ENCODE assay signal across 19 cellular contexts in genomic region chr5:40648150-40648549, GRCh38. TPM values are rescaled to one million over a fixed set of nuclear protein-coding genes. Genes with fewer than 3 reads are reported as not detected.
DNase-seq lines count a peak whose midpoint lies in the region; ATAC-seq and TF ChIP-seq lines count a peak whose summit lies in the region.
"Had no signal": no experiment of that assay in that cellular context is flagged by ENCODE, and none has a peak within 500 bp of the region (broad histone marks: within the 10 kb centered on the region; RNA-seq: fewer than 3 reads in every experiment).

No MANE protein-coding gene starts in this region.

- POLR2A ChIA-PET in activated CD8-positive, alpha-beta T cell treated with anti-CD3 and anti-CD28 coated beads, Interleukin-2, amount 10 ng/mL, durations not matched to agents 7 days and 5 days (lab: Charles Lee): interaction anchor here (0.8 kb wide), 1 partner anchor 159 kb away, joined by 3 read pairs; no protein-coding TSS in a partner anchor
- POLR2A ChIA-PET in activated CD8-positive, alpha-beta T cell treated with anti-CD3 and anti-CD28 coated beads for 36 hours (lab: Charles Lee): no interaction called here
- POLR2A ChIA-PET in HEK293 (lab: Yijun Ruan, JAX): no interaction called here
- POLR2A ChIA-PET in T-cell (lab: Charles Lee): interaction anchor here in 1 of 2 donors (1.1 kb wide), 1 partner anchor 25 kb away, joined by 3 read pairs; no protein-coding TSS in a partner anchor

- no peak overlapping the region for H3K4me3 Mint-ChIP-seq in activated CD8-positive, alpha-beta T cell treated with anti-CD3 and anti-CD28 coated beads, Interleukin-2, amount 10 ng/mL, durations not matched to agents 7 days and 5 days
- no peak overlapping the region for H3K4me3 Mint-ChIP-seq in activated CD8-positive, alpha-beta T cell treated with anti-CD3 and anti-CD28 coated beads for 36 hours
- H3K4me3 Mint-ChIP-seq in T-cell: no peak overlapping the region
- H3K4me3 Mint-ChIP-seq: CD4-positive, alpha-beta memory T cell; IgD-negative memory B cell had no signal

- CTCF ChIA-PET in activated CD8-positive, alpha-beta T cell treated with anti-CD3 and anti-CD28 coated beads, Interleukin-2, amount 10 ng/mL, durations not matched to agents 7 days and 5 days (lab: Charles Lee): interaction anchor here (0.9 kb wide), 1 partner anchor 9 kb away, joined by 3 read pairs; no protein-coding TSS in a partner anchor
- CTCF ChIA-PET in activated CD8-positive, alpha-beta T cell treated with anti-CD3 and anti-CD28 coated beads for 36 hours (lab: Charles Lee): no interaction called here
- CTCF ChIA-PET in HEK293 (lab: Yijun Ruan, JAX): interaction anchor here (0.5 kb wide), 1 partner anchor 699 kb away, joined by 3 read pairs; no protein-coding TSS in a partner anchor
- CTCF ChIA-PET in T-cell (lab: Charles Lee): interaction anchor here in 1 of 2 donors (1.0 kb wide), 1 partner anchor 38 kb away, joined by 3 read pairs; no protein-coding TSS in a partner anchor

- no peak for ATAC-seq in activated CD8-positive, alpha-beta T cell treated with anti-CD3 and anti-CD28 coated beads, Interleukin-2, amount 10 ng/mL, durations not matched to agents 7 days and 5 days
- ATAC-seq in activated CD8-positive, alpha-beta T cell treated with anti-CD3 and anti-CD28 coated beads for 36 hours: no peak
- ATAC-seq in T-cell (replicated peaks in 1 of 4) (no peak), HG03095 (IDR thresholded peaks at IDR 0.05; ENCODE audit: unreplicated experiment) (no peak)
- ATAC-seq: HCT116 had no signal

- H3K9me3 ChIP-seq in HEK293 (ENCODE audit: control insufficient read depth, insufficient read depth, low read depth, low read length) (no peaks in the 10 kb centered on the region), neutrophil (no peaks in the 10 kb centered on the region), suprapubic skin (no peaks in the 10 kb centered on the region)

- H3K4me3 ChIP-seq in HEK293 (ENCODE audit: low read depth, low read length): no peak overlapping the region
- no peak overlapping the region for H3K4me3 ChIP-seq in neutrophil (ENCODE audit: low read depth in 1 of 2, low read length in 1 of 2)
- no peak overlapping the region for H3K4me3 ChIP-seq in suprapubic skin
- H3K4me3 ChIP-seq: BLaER1, GM23248 had no signal

- peaks cover 4% of the 10 kb centered on the region; the same call in 1 of the 2 replicates for H3K4me1 ChIP-seq in HEK293 (ENCODE audit: control insufficient read depth, insufficient read depth, low read length)
- H3K4me1 ChIP-seq in neutrophil (ENCODE audit: control insufficient read depth in 1 of 2, insufficient read depth in 1 of 2, low read depth in 1 of 2, low read length in 1 of 2): peaks cover 5 to 16% of the 10 kb centered on the region in 2 experiments
- peaks cover 5% of the 10 kb centered on the region for H3K4me1 ChIP-seq in suprapubic skin

- peaks cover 43% of the 10 kb centered on the region for H3K36me3 Mint-ChIP-seq in activated CD8-positive, alpha-beta T cell treated with anti-CD3 and anti-CD28 coated beads, Interleukin-2, amount 10 ng/mL, durations not matched to agents 7 days and 5 days (ENCODE audit: low read depth)
- peaks cover 4% of the 10 kb centered on the region for H3K36me3 Mint-ChIP-seq in activated CD8-positive, alpha-beta T cell treated with anti-CD3 and anti-CD28 coated beads for 36 hours (ENCODE audit: low read depth)
- H3K36me3 Mint-ChIP-seq in T-cell: peaks cover 12% of the 10 kb centered on the region
- H3K36me3 Mint-ChIP-seq: IgD-negative memory B cell had no signal

- no peak for DNase-seq in activated CD8-positive, alpha-beta T cell treated with anti-CD3 and anti-CD28 coated beads, Interleukin-2, amount 10 ng/mL, durations not matched to agents 7 days and 5 days
- no peak for DNase-seq in activated CD8-positive, alpha-beta T cell treated with anti-CD3 and anti-CD28 coated beads for 36 hours
- DNase-seq in T-cell (no peak), suprapubic skin (ENCODE audit: low spot score in 2 of 2) (no peak)
- no peak for DNase-seq in NK-92 treated with Interleukin-12 subunit alpha and Interleukin-12 subunit beta, amount 100 ng/mL, for 24 hours (lab: John Stamatoyannopoulos, UW)
- DNase-seq: CD4-positive, alpha-beta memory T cell; COR-L47; DMS153; DMS79 treated with DMSO at 0.1 percent for 48 hours; GDM1; GM23248; KG1 had no signal

- H3K27ac Mint-ChIP-seq in activated CD8-positive, alpha-beta T cell treated with anti-CD3 and anti-CD28 coated beads, Interleukin-2, amount 10 ng/mL, durations not matched to agents 7 days and 5 days: peak overlapping the region; percentile 18
- H3K27ac Mint-ChIP-seq in activated CD8-positive, alpha-beta T cell treated with anti-CD3 and anti-CD28 coated beads for 36 hours: no peak overlapping the region
- H3K27ac Mint-ChIP-seq in T-cell: peak overlapping the region; percentile 47 to 50
- H3K27ac Mint-ChIP-seq: IgD-negative memory B cell had no signal

- H3K27me3 Mint-ChIP-seq in activated CD8-positive, alpha-beta T cell treated with anti-CD3 and anti-CD28 coated beads, Interleukin-2, amount 10 ng/mL, durations not matched to agents 7 days and 5 days (ENCODE audit: low read depth): no peaks in the 10 kb centered on the region
- H3K27me3 Mint-ChIP-seq in activated CD8-positive, alpha-beta T cell treated with anti-CD3 and anti-CD28 coated beads for 36 hours: no peaks in the 10 kb centered on the region
- no peaks in the 10 kb centered on the region for H3K27me3 Mint-ChIP-seq in T-cell
- H3K27me3 Mint-ChIP-seq: CD4-positive, alpha-beta memory T cell; IgD-negative memory B cell had no signal

- no peaks in the 10 kb centered on the region for H3K36me3 ChIP-seq in HEK293 (ENCODE audit: control insufficient read depth in 2 of 2, insufficient read depth in 1 of 2, low read length in 2 of 2)
- no peaks in the 10 kb centered on the region for H3K36me3 ChIP-seq in neutrophil
- no peaks in the 10 kb centered on the region for H3K36me3 ChIP-seq in suprapubic skin
- H3K36me3 ChIP-seq: BLaER1 had no signal

- no peak for TF ChIP-seq CTCF in activated CD8-positive, alpha-beta T cell treated with anti-CD3 and anti-CD28 coated beads for 36 hours (IDR thresholded peaks at IDR 0.05)
- TF ChIP-seq CTCF in HEK293 (tag by site-specific recombination; IDR thresholded peaks at IDR 0.05): no peak
- TF ChIP-seq CTCF in neutrophil (IDR thresholded peaks at IDR 0.05): no peak
- TF ChIP-seq CTCF in suprapubic skin (IDR thresholded peaks at IDR 0.05): no peak

- H3K4me1 Mint-ChIP-seq in activated CD8-positive, alpha-beta T cell treated with anti-CD3 and anti-CD28 coated beads, Interleukin-2, amount 10 ng/mL, durations not matched to agents 7 days and 5 days (ENCODE audit: low read depth): peaks cover 49% of the 10 kb centered on the region
- H3K4me1 Mint-ChIP-seq in activated CD8-positive, alpha-beta T cell treated with anti-CD3 and anti-CD28 coated beads for 36 hours (ENCODE audit: low read depth): peaks cover 46% of the 10 kb centered on the region
- H3K4me1 Mint-ChIP-seq in T-cell: peaks cover 39 to 46% (median 40%) of the 10 kb centered on the region in 3 donors

- no peak overlapping the region for H3K27ac ChIP-seq in HEK293 (ENCODE audit: extremely low read depth, low read depth, low read length)
- peak overlapping the region; percentile 17 for H3K27ac ChIP-seq in neutrophil
- no peak overlapping the region for H3K27ac ChIP-seq in suprapubic skin
- H3K27ac ChIP-seq: 22Rv1, BLaER1, GM23248 had no signal

- H3K27me3 ChIP-seq in neutrophil (no peaks in the 10 kb centered on the region), suprapubic skin (no peaks in the 10 kb centered on the region)
- H3K27me3 ChIP-seq: BLaER1 had no signal

- intact Hi-C loops in activated CD8-positive, alpha-beta T cell treated with anti-CD3 and anti-CD28 coated beads for 36 hours (cut with micrococcal nuclease): no loop called here

- no peak for TF ChIP-seq EP300 in suprapubic skin (IDR thresholded peaks at IDR 0.05)

- TF ChIP-seq POLR2A in suprapubic skin (IDR thresholded peaks at IDR 0.05): no peak

- peaks cover 12% of the 10 kb centered on the region for H3K9me3 Mint-ChIP-seq in activated CD8-positive, alpha-beta T cell treated with anti-CD3 and anti-CD28 coated beads, Interleukin-2, amount 10 ng/mL, durations not matched to agents 7 days and 5 days (ENCODE audit: insufficient read depth)
- peaks cover 9% of the 10 kb centered on the region for H3K9me3 Mint-ChIP-seq in activated CD8-positive, alpha-beta T cell treated with anti-CD3 and anti-CD28 coated beads for 36 hours
- peaks cover 0 to 4% (median 0%) of the 10 kb centered on the region in 3 donors for H3K9me3 Mint-ChIP-seq in T-cell
- H3K9me3 Mint-ChIP-seq: IgD-negative memory B cell had no signal

- WGBS in suprapubic skin: 96% methylated on average over 1 of the region's 1 CpG

TF ChIP-seq in HEK293, 187 proteins besides CTCF, POLR2A, EP300 and RAD21:
- TF ChIP-seq SCRT1 (tag by site-specific recombination; IDR thresholded peaks at IDR 0.05; ENCODE audit: borderline replicate concordance): peak; percentile 76; the same call in 1 of the 2 replicates
- peak; percentile 83 for TF ChIP-seq SCRT2 (tag by site-specific recombination; IDR thresholded peaks at IDR 0.05)
- no peak for TF ChIP-seq ZNF488 (tag by site-specific recombination; IDR thresholded peaks at IDR 0.05)
- no peak for TF ChIP-seq ZNF544 (tag by site-specific recombination; IDR thresholded peaks at IDR 0.05)
- no peak for TF ChIP-seq ZNF660 (tag by site-specific recombination; IDR thresholded peaks at IDR 0.05)
- no peak for TF ChIP-seq ZNF791 (tag by site-specific recombination; IDR thresholded peaks at IDR 0.05)

RNA-seq across cellular contexts. Expression of gene PTGER4, which starts 31.6 kb away (rescaled TPM):
- 10 to 100 TPM; 45.8 to 50.8 TPM for total RNA-seq in activated CD8-positive, alpha-beta T cell treated with anti-CD3 and anti-CD28 coated beads, Interleukin-2, amount 10 ng/mL, durations not matched to agents 7 days and 5 days
- 10 to 100 TPM; 62.8 to 62.9 TPM for total RNA-seq in activated CD8-positive, alpha-beta T cell treated with anti-CD3 and anti-CD28 coated beads for 36 hours
- total RNA-seq in T-cell: 100 to 1,000 TPM in 2 of 5 donors, 10 to 100 TPM in 3; 51.3 to 421 (median 57.3) TPM
- total RNA-seq in suprapubic skin: 10 to 100 TPM; 18.7 to 44.7 (median 28.8) TPM
- total RNA-seq: GM23248 had no signal
